1 cellular context compared by ENCODE assay signal in the genomic region with DNA sequence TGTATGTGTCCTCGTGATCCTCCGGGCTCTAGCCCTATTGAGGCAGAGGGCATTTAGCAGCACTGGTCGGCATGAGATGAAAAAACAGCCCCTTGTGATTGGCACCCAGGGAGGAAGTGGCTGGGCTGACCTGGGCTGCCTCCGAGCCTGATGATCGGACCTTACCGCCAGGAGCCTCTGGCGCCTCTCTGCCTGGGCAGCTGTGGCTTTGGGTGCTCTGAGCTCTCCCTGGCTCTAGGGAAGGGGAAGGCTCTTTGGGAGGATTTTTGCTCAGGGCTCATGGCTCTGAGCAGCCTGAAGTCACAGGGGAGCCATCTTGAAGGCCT.
TF ChIP-seq lines count a peak whose summit lies in the region.

No MANE protein-coding gene starts in this region.

TF ChIP-seq in HepG2, 621 proteins besides CTCF, POLR2A, EP300 and RAD21 (continues in another document):
- TF ChIP-seq, protein P1, sequence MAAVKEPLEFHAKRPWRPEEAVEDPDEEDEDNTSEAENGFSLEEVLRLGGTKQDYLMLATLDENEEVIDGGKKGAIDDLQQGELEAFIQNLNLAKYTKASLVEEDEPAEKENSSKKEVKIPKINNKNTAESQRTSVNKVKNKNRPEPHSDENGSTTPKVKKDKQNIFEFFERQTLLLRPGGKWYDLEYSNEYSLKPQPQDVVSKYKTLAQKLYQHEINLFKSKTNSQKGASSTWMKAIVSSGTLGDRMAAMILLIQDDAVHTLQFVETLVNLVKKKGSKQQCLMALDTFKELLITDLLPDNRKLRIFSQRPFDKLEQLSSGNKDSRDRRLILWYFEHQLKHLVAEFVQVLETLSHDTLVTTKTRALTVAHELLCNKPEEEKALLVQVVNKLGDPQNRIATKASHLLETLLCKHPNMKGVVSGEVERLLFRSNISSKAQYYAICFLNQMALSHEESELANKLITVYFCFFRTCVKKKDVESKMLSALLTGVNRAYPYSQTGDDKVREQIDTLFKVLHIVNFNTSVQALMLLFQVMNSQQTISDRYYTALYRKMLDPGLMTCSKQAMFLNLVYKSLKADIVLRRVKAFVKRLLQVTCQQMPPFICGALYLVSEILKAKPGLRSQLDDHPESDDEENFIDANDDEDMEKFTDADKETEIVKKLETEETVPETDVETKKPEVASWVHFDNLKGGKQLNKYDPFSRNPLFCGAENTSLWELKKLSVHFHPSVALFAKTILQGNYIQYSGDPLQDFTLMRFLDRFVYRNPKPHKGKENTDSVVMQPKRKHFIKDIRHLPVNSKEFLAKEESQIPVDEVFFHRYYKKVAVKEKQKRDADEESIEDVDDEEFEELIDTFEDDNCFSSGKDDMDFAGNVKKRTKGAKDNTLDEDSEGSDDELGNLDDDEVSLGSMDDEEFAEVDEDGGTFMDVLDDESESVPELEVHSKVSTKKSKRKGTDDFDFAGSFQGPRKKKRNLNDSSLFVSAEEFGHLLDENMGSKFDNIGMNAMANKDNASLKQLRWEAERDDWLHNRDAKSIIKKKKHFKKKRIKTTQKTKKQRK (IDR thresholded peaks at IDR 0.05; ENCODE audit: low read length) = no peak
- TF ChIP-seq ATF7-NPFF (CRISPR knock-in tag; IDR thresholded peaks at IDR 0.05; ENCODE audit: low read depth) (0 out of 2 replicates have a peak, but pooled peaks have one; percentile 36), NR2F6 (IDR thresholded peaks at IDR 0.05) (no peak), NR2F6 (CRISPR knock-in tag; IDR thresholded peaks at IDR 0.05) (0 out of 2 replicates have a peak, but pooled peaks have one; percentile 0), HOXA7 (CRISPR knock-in tag; IDR thresholded peaks at IDR 0.05) (no peak), ZC3H4 (CRISPR knock-in tag; IDR thresholded peaks at IDR 0.05; ENCODE audit: borderline replicate concordance) (no peak), ZNF234 (CRISPR knock-in tag; conservative IDR thresholded peaks at IDR 0.05) (no peak), ZBTB38 (CRISPR knock-in tag; IDR thresholded peaks at IDR 0.05) (peak; percentile 69; the same call in 1 of the 2 replicates), MXI1 (IDR thresholded peaks at IDR 0.05; ENCODE audit: borderline replicate concordance, low read depth, low read length) (no peak), ZNF598 (CRISPR knock-in tag; IDR thresholded peaks at IDR 0.05; ENCODE audit: borderline replicate concordance) (0 out of 2 replicates have a peak, but pooled peaks have one; percentile 62), REST (IDR thresholded peaks at IDR 0.05; ENCODE audit: borderline replicate concordance in 1 of 2, low read depth in 1 of 2, low read length in 2 of 2) (no peak), ZNF225 (CRISPR knock-in tag; IDR thresholded peaks at IDR 0.05) (no peak), ZNF430 (CRISPR knock-in tag; IDR thresholded peaks at IDR 0.05) (no peak), TBX2 (CRISPR knock-in tag; IDR thresholded peaks at IDR 0.05; ENCODE audit: borderline replicate concordance) (peak; percentile 50; the same call in 1 of the 2 replicates), ZNF543 (CRISPR knock-in tag; IDR thresholded peaks at IDR 0.05) (no peak), SAP130 (CRISPR knock-in tag; IDR thresholded peaks at IDR 0.05; ENCODE audit: low read depth) (0 out of 2 replicates have a peak, but pooled peaks have one; percentile 25), HIVEP1 (CRISPR knock-in tag; IDR thresholded peaks at IDR 0.05) (0 out of 2 replicates have a peak, but pooled peaks have one; percentile 7), ELF3 (CRISPR knock-in tag; IDR thresholded peaks at IDR 0.05) (peak; percentile 44; the same call in 1 of the 2 replicates), CHCHD3 (CRISPR knock-in tag; IDR thresholded peaks at IDR 0.05) (0 out of 2 replicates have a peak, but pooled peaks have one; percentile 41), ZBTB33 (CRISPR knock-in tag; IDR thresholded peaks at IDR 0.05) (peak; percentile 97), SALL1 (CRISPR knock-in tag; IDR thresholded peaks at IDR 0.05) (peak; percentile 31; the same call in 1 of the 2 replicates), ZNF354B (CRISPR knock-in tag; IDR thresholded peaks at IDR 0.05) (no peak), BRD4 (CRISPR knock-in tag; IDR thresholded peaks at IDR 0.05) (0 out of 2 replicates have a peak, but pooled peaks have one; percentile 9), MLX (CRISPR knock-in tag; IDR thresholded peaks at IDR 0.05) (peak; percentile 18; the same call in 1 of the 2 replicates), ARNT2 (CRISPR knock-in tag; IDR thresholded peaks at IDR 0.05; ENCODE audit: low read depth) (0 out of 2 replicates have a peak, but pooled peaks have one; percentile 24), TEAD3 (CRISPR knock-in tag; optimal IDR thresholded peaks at IDR 0.05; ENCODE audit: borderline replicate concordance) (peak; percentile 1)
- TF ChIP-seq, protein P2, sequence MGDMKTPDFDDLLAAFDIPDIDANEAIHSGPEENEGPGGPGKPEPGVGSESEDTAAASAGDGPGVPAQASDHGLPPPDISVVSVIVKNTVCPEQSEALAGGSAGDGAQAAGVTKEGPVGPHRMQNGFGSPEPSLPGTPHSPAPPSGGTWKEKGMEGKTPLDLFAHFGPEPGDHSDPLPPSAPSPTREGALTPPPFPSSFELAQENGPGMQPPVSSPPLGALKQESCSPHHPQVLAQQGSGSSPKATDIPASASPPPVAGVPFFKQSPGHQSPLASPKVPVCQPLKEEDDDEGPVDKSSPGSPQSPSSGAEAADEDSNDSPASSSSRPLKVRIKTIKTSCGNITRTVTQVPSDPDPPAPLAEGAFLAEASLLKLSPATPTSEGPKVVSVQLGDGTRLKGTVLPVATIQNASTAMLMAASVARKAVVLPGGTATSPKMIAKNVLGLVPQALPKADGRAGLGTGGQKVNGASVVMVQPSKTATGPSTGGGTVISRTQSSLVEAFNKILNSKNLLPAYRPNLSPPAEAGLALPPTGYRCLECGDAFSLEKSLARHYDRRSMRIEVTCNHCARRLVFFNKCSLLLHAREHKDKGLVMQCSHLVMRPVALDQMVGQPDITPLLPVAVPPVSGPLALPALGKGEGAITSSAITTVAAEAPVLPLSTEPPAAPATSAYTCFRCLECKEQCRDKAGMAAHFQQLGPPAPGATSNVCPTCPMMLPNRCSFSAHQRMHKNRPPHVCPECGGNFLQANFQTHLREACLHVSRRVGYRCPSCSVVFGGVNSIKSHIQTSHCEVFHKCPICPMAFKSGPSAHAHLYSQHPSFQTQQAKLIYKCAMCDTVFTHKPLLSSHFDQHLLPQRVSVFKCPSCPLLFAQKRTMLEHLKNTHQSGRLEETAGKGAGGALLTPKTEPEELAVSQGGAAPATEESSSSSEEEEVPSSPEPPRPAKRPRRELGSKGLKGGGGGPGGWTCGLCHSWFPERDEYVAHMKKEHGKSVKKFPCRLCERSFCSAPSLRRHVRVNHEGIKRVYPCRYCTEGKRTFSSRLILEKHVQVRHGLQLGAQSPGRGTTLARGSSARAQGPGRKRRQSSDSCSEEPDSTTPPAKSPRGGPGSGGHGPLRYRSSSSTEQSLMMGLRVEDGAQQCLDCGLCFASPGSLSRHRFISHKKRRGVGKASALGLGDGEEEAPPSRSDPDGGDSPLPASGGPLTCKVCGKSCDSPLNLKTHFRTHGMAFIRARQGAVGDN (CRISPR knock-in tag; IDR thresholded peaks at IDR 0.05) = peak; percentile 53
- TF ChIP-seq, protein P3, sequence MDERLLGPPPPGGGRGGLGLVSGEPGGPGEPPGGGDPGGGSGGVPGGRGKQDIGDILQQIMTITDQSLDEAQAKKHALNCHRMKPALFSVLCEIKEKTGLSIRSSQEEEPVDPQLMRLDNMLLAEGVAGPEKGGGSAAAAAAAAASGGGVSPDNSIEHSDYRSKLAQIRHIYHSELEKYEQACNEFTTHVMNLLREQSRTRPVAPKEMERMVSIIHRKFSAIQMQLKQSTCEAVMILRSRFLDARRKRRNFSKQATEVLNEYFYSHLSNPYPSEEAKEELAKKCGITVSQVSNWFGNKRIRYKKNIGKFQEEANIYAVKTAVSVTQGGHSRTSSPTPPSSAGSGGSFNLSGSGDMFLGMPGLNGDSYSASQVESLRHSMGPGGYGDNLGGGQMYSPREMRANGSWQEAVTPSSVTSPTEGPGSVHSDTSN (CRISPR knock-in tag; IDR thresholded peaks at IDR 0.05) = peak; percentile 70; the same call in 1 of the 2 replicates
- TF ChIP-seq, protein P4, sequence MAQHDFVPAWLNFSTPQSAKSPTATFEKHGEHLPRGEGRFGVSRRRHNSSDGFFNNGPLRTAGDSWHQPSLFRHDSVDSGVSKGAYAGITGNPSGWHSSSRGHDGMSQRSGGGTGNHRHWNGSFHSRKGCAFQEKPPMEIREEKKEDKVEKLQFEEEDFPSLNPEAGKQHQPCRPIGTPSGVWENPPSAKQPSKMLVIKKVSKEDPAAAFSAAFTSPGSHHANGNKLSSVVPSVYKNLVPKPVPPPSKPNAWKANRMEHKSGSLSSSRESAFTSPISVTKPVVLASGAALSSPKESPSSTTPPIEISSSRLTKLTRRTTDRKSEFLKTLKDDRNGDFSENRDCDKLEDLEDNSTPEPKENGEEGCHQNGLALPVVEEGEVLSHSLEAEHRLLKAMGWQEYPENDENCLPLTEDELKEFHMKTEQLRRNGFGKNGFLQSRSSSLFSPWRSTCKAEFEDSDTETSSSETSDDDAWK (CRISPR knock-in tag; IDR thresholded peaks at IDR 0.05) = no peak
- TF ChIP-seq, protein P5, sequence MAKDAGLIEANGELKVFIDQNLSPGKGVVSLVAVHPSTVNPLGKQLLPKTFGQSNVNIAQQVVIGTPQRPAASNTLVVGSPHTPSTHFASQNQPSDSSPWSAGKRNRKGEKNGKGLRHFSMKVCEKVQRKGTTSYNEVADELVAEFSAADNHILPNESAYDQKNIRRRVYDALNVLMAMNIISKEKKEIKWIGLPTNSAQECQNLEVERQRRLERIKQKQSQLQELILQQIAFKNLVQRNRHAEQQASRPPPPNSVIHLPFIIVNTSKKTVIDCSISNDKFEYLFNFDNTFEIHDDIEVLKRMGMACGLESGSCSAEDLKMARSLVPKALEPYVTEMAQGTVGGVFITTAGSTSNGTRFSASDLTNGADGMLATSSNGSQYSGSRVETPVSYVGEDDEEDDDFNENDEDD (CRISPR knock-in tag; IDR thresholded peaks at IDR 0.05; ENCODE audit: borderline replicate concordance) = 0 out of 2 replicates have a peak, but pooled peaks have one; percentile 18
